Comparison of ENCODE assay signal across 1 cellular context in genomic region chr1:207173396-207173795, GRCh38.
TF ChIP-seq lines count a peak whose summit lies in the region.

No MANE protein-coding gene starts in this region.

TF ChIP-seq in GM23338, 12 proteins besides CTCF, POLR2A, EP300 and RAD21 (continued from another document):
- no peak for TF ChIP-seq ZNF462 (CRISPR knock-in tag; IDR thresholded peaks at IDR 0.05)
- no peak for TF ChIP-seq ZNF331 (CRISPR knock-in tag; IDR thresholded peaks at IDR 0.05; ENCODE audit: low read depth)
- no peak for TF ChIP-seq NANOG (IDR thresholded peaks at IDR 0.05; ENCODE audit: borderline replicate concordance)
- TF ChIP-seq EZH2 (IDR thresholded peaks at IDR 0.05; ENCODE audit: low read depth, unreplicated experiment): no peak
- no peak for TF ChIP-seq JUNB (IDR thresholded peaks at IDR 0.05; ENCODE audit: unreplicated experiment)
- no peak for TF ChIP-seq STAT1 (IDR thresholded peaks at IDR 0.05; ENCODE audit: unreplicated experiment)
